2 cellular contexts compared by ENCODE assay signal in genomic region chr1:197807216-197807615, GRCh38.
TF ChIP-seq lines count a peak whose summit lies in the region.

No MANE protein-coding gene starts in this region.

TF ChIP-seq in K562, 482 proteins besides CTCF, POLR2A, EP300 and RAD21 (continued from another document):
- TF ChIP-seq PHF21A (IDR thresholded peaks at IDR 0.05; ENCODE audit: borderline replicate concordance, low read depth) (no peak), CCNT2 (IDR thresholded peaks at IDR 0.05; ENCODE audit: borderline replicate concordance, extremely low read depth, insufficient read length, low read depth, low read length) (no peak), FOXJ2 (tag; IDR thresholded peaks at IDR 0.05) (no peak), ZNF696 (CRISPR knock-in tag; conservative IDR thresholded peaks at IDR 0.05) (no peak), REST (CRISPR knock-in tag; IDR thresholded peaks at IDR 0.05; ENCODE audit: low read depth) (no peak), MED1 (CRISPR knock-in tag; IDR thresholded peaks at IDR 0.05; ENCODE audit: borderline replicate concordance) (no peak), POLR2G (IDR thresholded peaks at IDR 0.05; ENCODE audit: low read depth, low read length) (no peak), HDGF (IDR thresholded peaks at IDR 0.05) (no peak), SRSF1 (IDR thresholded peaks at IDR 0.05; ENCODE audit: low read depth, low read length) (no peak)
- TF ChIP-seq, protein P1, sequence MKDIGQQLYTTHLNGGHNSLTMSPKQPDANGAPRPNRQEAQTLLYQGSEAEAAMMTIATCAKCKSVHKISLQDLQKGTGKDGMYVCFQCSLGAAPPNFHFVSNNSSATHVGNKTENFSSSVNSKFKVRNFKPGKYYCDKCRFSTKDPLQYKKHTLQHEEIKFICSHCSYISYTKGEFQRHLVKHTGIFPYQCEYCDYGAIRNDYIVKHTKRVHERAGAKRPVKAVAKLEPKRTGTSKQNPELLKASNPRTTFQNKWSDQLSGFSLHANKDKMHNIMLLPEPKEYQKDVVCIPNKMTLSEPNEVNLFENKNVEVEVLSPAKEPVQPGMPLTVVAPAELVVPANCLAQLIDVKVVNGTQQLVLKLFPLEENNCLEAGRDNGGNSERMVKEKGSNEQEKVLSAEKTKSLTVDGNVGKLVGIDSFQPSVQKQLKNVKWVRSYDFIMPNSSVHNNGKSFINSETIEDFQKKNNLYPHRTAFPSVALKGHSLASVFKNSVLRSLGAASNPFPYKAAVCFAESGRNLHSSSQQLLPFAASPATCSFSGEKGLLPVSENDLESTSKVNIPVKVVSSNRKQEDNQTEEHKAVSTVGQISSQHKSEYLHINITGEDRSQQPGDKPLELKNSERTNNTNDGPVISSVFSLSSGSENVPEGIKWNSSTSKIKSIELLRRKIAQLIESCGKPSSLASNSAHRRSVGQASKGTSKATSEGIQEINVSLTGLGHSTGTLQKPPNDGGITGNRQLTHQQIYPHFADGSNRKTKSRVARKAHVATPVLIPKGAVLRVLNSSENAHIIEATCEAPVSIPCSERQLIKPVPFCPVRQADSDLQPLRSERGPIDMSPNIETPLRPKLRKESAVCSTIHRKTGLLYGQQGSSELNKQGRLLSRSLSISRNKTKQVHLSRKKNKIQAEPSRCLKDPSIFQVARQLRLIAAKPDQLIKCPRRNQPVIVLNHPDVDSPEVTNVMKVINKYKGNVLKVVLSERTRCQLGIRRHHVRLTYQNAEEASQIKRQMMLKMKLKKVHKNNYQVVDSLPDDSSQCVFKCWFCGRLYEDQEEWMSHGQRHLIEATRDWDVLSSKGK (CRISPR knock-in tag; IDR thresholded peaks at IDR 0.05): no peak
- TF ChIP-seq, protein P2, sequence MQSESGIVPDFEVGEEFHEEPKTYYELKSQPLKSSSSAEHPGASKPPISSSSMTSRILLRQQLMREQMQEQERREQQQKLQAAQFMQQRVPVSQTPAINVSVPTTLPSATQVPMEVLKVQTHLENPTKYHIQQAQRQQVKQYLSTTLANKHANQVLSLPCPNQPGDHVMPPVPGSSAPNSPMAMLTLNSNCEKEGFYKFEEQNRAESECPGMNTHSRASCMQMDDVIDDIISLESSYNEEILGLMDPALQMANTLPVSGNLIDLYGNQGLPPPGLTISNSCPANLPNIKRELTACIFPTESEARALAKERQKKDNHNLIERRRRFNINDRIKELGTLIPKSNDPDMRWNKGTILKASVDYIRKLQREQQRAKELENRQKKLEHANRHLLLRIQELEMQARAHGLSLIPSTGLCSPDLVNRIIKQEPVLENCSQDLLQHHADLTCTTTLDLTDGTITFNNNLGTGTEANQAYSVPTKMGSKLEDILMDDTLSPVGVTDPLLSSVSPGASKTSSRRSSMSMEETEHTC (IDR thresholded peaks at IDR 0.05): no peak
- TF ChIP-seq, protein P3, sequence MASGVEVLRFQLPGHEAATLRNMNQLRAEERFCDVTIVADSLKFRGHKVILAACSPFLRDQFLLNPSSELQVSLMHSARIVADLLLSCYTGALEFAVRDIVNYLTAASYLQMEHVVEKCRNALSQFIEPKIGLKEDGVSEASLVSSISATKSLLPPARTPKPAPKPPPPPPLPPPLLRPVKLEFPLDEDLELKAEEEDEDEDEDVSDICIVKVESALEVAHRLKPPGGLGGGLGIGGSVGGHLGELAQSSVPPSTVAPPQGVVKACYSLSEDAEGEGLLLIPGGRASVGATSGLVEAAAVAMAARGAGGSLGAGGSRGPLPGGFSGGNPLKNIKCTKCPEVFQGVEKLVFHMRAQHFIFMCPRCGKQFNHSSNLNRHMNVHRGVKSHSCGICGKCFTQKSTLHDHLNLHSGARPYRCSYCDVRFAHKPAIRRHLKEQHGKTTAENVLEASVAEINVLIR (CRISPR knock-in tag; IDR thresholded peaks at IDR 0.05): no peak

TF ChIP-seq in WTC11, 78 proteins besides CTCF, POLR2A, EP300 and RAD21 (continued from another document):
- TF ChIP-seq, protein P4, sequence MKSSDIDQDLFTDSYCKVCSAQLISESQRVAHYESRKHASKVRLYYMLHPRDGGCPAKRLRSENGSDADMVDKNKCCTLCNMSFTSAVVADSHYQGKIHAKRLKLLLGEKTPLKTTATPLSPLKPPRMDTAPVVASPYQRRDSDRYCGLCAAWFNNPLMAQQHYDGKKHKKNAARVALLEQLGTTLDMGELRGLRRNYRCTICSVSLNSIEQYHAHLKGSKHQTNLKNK (CRISPR knock-in tag; IDR thresholded peaks at IDR 0.05): no peak
- TF ChIP-seq GABPB1 (CRISPR knock-in tag; IDR thresholded peaks at IDR 0.05) (no peak), FOXP1 (CRISPR knock-in tag; IDR thresholded peaks at IDR 0.05; ENCODE audit: borderline replicate concordance) (no peak), SMAD4 (CRISPR knock-in tag; IDR thresholded peaks at IDR 0.05) (no peak), FOXJ3 (CRISPR knock-in tag; IDR thresholded peaks at IDR 0.05; ENCODE audit: borderline replicate concordance) (no peak), ZNF671 (CRISPR knock-in tag; IDR thresholded peaks at IDR 0.05) (no peak), CBFB (CRISPR knock-in tag; IDR thresholded peaks at IDR 0.05; ENCODE audit: low read depth) (no peak), MYBL2 (CRISPR knock-in tag; IDR thresholded peaks at IDR 0.05) (no peak)
